ENCODE assay signal across 8 cellular contexts in the genomic region with DNA sequence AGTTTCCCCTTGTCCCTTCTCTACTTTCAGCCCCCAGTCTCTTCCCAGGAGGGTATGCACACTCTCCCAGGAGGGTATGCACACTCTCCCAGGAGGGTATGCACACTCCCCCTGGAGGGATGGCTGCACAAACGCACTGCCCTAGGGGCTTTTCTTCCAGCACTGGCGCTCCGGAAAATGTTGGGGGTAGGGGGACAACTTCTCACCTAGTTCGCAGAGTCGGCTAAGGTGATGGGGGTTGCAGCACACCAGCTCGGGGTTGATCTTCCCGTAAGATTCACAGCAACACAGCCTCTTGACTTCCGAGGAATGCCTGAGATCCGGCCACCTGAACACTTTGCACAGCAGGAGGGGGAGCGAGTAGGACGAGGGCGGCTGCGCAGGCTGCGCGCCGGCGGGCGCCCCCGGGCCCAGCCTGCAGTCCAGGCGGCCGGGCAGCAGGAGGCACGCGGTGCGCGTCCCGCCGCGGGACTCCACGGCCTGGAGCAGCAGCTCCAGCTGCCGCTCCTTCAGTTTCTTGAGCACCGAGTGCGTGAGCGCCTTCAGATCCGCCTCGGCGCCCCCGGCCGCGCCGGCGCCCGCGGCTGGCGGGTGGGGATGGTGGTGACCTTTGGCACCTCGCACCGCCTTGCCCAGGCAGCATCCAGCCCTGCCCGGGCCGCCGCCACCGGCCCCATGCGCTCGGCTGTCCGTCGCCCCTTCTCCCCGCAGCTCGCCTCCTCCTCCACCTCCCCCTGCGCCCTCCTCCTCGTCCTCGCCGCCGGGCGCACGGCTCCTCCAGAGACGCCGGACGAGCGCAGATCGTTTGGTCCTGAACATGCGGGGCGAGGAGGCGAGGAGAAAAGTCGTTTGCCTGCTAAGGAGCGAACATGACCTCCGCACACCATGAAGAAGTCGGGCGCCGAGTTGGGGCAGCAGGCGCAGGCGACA. TPM values are rescaled to one million over a fixed set of nuclear protein-coding genes. Genes with fewer than 3 reads are reported as not detected.
DNase-seq lines count a peak whose midpoint lies in the region; ATAC-seq and TF ChIP-seq lines count a peak whose summit lies in the region.

No MANE protein-coding gene starts in this region.

- 0% methylated on average over 4 to 73 of the region's 79 CpGs for WGBS in body of pancreas, 2 donors

- H3K27me3 ChIP-seq in AG04450 (ENCODE audit: control insufficient read depth, insufficient read depth, low read length): no peaks in the 10 kb centered on the region
- H3K27me3 ChIP-seq in OCI-LY3 (ENCODE audit: low read depth, low read length): peaks cover 9% of the 10 kb centered on the region
- H3K27me3 ChIP-seq in body of pancreas: no peaks in the 10 kb centered on the region

- peaks cover 30% of the 10 kb centered on the region for H4K20me1 ChIP-seq in OCI-LY3 (ENCODE audit: insufficient read depth, low read length)

- peaks cover 48% of the 10 kb centered on the region for H3K4me1 Mint-ChIP-seq in stimulated activated effector memory CD8-positive, alpha-beta T cell treated with anti-CD3 and anti-CD28 coated beads, Interleukin-12 subunit alpha, Interleukin-12 subunit beta, amount 100 ng/mL, for 72 hours

- no peaks in the 10 kb centered on the region; the same call in 1 of the 2 replicates for H3K9me3 ChIP-seq in AG04450 (ENCODE audit: control insufficient read depth, insufficient read depth, low read length)
- H3K9me3 ChIP-seq in OCI-LY3 (ENCODE audit: insufficient read depth, low read length): no peaks in the 10 kb centered on the region
- H3K9me3 ChIP-seq in body of pancreas: no peaks in the 10 kb centered on the region

- TF ChIP-seq CTCF in AG04450 (IDR thresholded peaks at IDR 0.05; ENCODE audit: low read depth, low read length) (peak; percentile 3; the same call in 1 of the 2 replicates), GM12875 (IDR thresholded peaks at IDR 0.05; ENCODE audit: borderline replicate concordance, insufficient read depth, low read depth, low read length) (peak; percentile 28; the same call in 1 of the 2 replicates), OCI-LY3 (IDR thresholded peaks at IDR 0.05; ENCODE audit: low read depth, low read length) (peak; percentile 36), body of pancreas (IDR thresholded peaks at IDR 0.05) (peak in 3 of 7 experiments; percentile 11 to 53 (median 49))

- DNase-seq in AG04450 (ENCODE audit: low read depth, low spot score): no peak
- peak; percentile 47 to 66 (median 60) for DNase-seq in body of pancreas
- peak; percentile 48 for DNase-seq in kidney tubule cell (ENCODE audit: low spot score)
- DNase-seq in stimulated activated effector memory CD8-positive, alpha-beta T cell treated with anti-CD3 and anti-CD28 coated beads, Interleukin-12 subunit alpha, Interleukin-12 subunit beta, amount 100 ng/mL, for 72 hours (ENCODE audit: low spot score in 2 of 2): peak in 1 of 2 donors; percentile 70
- no peak for DNase-seq in epidermal melanocyte (ENCODE audit: insufficient read length, low spot score)

- peak; percentile 13 for ATAC-seq in body of pancreas
- peak; percentile 12 for ATAC-seq in stimulated activated effector memory CD8-positive, alpha-beta T cell treated with anti-CD3 and anti-CD28 coated beads, Interleukin-12 subunit alpha, Interleukin-12 subunit beta, amount 100 ng/mL, for 72 hours
- ATAC-seq in GM21390 (IDR thresholded peaks at IDR 0.05; ENCODE audit: unreplicated experiment): no peak

- H3K27ac ChIP-seq in AG04450 (ENCODE audit: low read depth, low read length): no peak overlapping the region
- peak overlapping the region; percentile 26 for H3K27ac ChIP-seq in OCI-LY3 (ENCODE audit: low read length)
- peak overlapping the region; percentile 44 to 99 (median 88) for H3K27ac ChIP-seq in body of pancreas

- H3K4me3 ChIP-seq in AG04450 (ENCODE audit: low read depth, low read length): peak overlapping the region; percentile 83
- H3K4me3 ChIP-seq in GM12875 (ENCODE audit: low read depth, low read length): peak overlapping the region; percentile 82
- peak overlapping the region; percentile 81 for H3K4me3 ChIP-seq in OCI-LY3 (ENCODE audit: low read length)
- H3K4me3 ChIP-seq in body of pancreas: peak overlapping the region; percentile 53

- H3K36me3 Mint-ChIP-seq in stimulated activated effector memory CD8-positive, alpha-beta T cell treated with anti-CD3 and anti-CD28 coated beads, Interleukin-12 subunit alpha, Interleukin-12 subunit beta, amount 100 ng/mL, for 72 hours: peaks cover 76% of the 10 kb centered on the region

- intact Hi-C loops in body of pancreas (cut with DNase I): loop anchor here (5.0 kb wide), 1 partner anchor 173 kb away; no protein-coding TSS in a partner anchor

- H3K27ac Mint-ChIP-seq in stimulated activated effector memory CD8-positive, alpha-beta T cell treated with anti-CD3 and anti-CD28 coated beads, Interleukin-12 subunit alpha, Interleukin-12 subunit beta, amount 100 ng/mL, for 72 hours: peak overlapping the region; percentile 90

- no peak overlapping the region for H2AFZ ChIP-seq in OCI-LY3 (ENCODE audit: low read depth, low read length)

- CTCF ChIA-PET in AG04450 (lab: Charles Lee): interaction anchor here (1.0 kb wide), 1 partner anchor 92 kb away, joined by 3 read pairs; no protein-coding TSS in a partner anchor

- H3K36me3 ChIP-seq in OCI-LY3 (replicated peaks; ENCODE audit: low read depth, low read length) (peaks cover 19% of the 10 kb centered on the region), body of pancreas (replicated peaks in 1 of 2; ENCODE audit: insufficient read depth in 1 of 2, low read depth in 2 of 2) (no peaks in the 10 kb centered on the region)

- H3K4me3 Mint-ChIP-seq in stimulated activated effector memory CD8-positive, alpha-beta T cell treated with anti-CD3 and anti-CD28 coated beads, Interleukin-12 subunit alpha, Interleukin-12 subunit beta, amount 100 ng/mL, for 72 hours: peak overlapping the region; percentile 91

- peak overlapping the region; percentile 81 for H3K4me2 ChIP-seq in OCI-LY3 (ENCODE audit: low read length)

- TF ChIP-seq POLR2A in body of pancreas (IDR thresholded peaks at IDR 0.05): peak; percentile 12 to 55 (median 26)

- H3K4me1 ChIP-seq in OCI-LY3 (ENCODE audit: low read length): peaks cover 22% of the 10 kb centered on the region
- H3K4me1 ChIP-seq in body of pancreas: peaks cover 43% of the 10 kb centered on the region

- H3K79me2 ChIP-seq in OCI-LY3 (ENCODE audit: low read length): peaks cover 50% of the 10 kb centered on the region

- peak overlapping the region; percentile 82 for H3K9ac ChIP-seq in OCI-LY3 (ENCODE audit: low read length)

- POLR2A ChIA-PET in AG04450 (lab: Yijun Ruan, JAX): interaction anchor here (0.6 to 0.9 kb wide), 2 partner anchors 19 to 56 kb away, joined by 3 read pairs; no protein-coding TSS in a partner anchor

- H3K9me3 Mint-ChIP-seq in stimulated activated effector memory CD8-positive, alpha-beta T cell treated with anti-CD3 and anti-CD28 coated beads, Interleukin-12 subunit alpha, Interleukin-12 subunit beta, amount 100 ng/mL, for 72 hours: no peaks in the 10 kb centered on the region

RNA-seq across cellular contexts. Expression of a gene that starts 0.9 kb away (rescaled TPM):
- polyA plus RNA-seq in AG04450 (2011; rRNA removed): 7.4 and 8.0 TPM in 2 replicates
- polyA minus RNA-seq in AG04450 (2011; rRNA and poly(A)+ RNA removed): 19.6 and 24.1 TPM in 2 replicates
- 10 to 100 TPM; 23.3 to 44.5 TPM for total RNA-seq in body of pancreas

Comparison
In these comparisons a context has a peak if more than half of its experiments do, and no peak if none do; other contexts are left out.
1. DNase-seq: peak in body of pancreas (4 of 4) and kidney tubule cell (single experiment); none in AG04450 (single experiment) and epidermal melanocyte (single experiment).
2. Peak in every context shown above with its lines, with median percentiles within 50 percentile points of each other: H3K4me3 ChIP-seq.